Comparison of ENCODE assay signal across 22 cellular contexts in genomic region chr6:18410412-18410811, GRCh38. TPM values are rescaled to one million over a fixed set of nuclear protein-coding genes. Genes with fewer than 3 reads are reported as not detected.
DNase-seq lines count a peak whose midpoint lies in the region; ATAC-seq, FAIRE-seq and TF ChIP-seq lines count a peak whose summit lies in the region.
"Had no signal": no experiment of that assay in that cellular context is flagged by ENCODE, and none has a peak within 500 bp of the region (broad histone marks: within the 10 kb centered on the region; RNA-seq: fewer than 3 reads in every experiment).

No MANE protein-coding gene starts in this region.

- FAIRE-seq in bronchial epithelial cell (lab: Jason Lieb, UNC): no peak
- FAIRE-seq: D721Med, G401.6, K562 had no signal

- peaks cover 8% of the 10 kb centered on the region for H3K36me3 ChIP-seq in bronchial epithelial cell (ENCODE audit: control insufficient read depth, insufficient read depth, low read length)
- no peaks in the 10 kb centered on the region for H3K36me3 ChIP-seq in endodermal cell (ENCODE audit: control insufficient read depth, insufficient read depth, low read length)
- peaks cover 3% of the 10 kb centered on the region; the same call in 1 of the 2 replicates for H3K36me3 ChIP-seq in MG63
- H3K36me3 ChIP-seq: Peyer's patch had no signal

- H3K9me3 Mint-ChIP-seq in activated naive CD8-positive, alpha-beta T cell treated with anti-CD3 and anti-CD28 coated beads, Interleukin-2, amount 50 U/mL, for 24 hours: peaks cover 6% of the 10 kb centered on the region
- H3K9me3 Mint-ChIP-seq in activated naive CD8-positive, alpha-beta T cell treated with anti-CD3 and anti-CD28 coated beads for 36 hours: no peaks in the 10 kb centered on the region
- peaks cover 0 to 5% (median 0%) of the 10 kb centered on the region in 7 donors for H3K9me3 Mint-ChIP-seq in naive B cell
- peaks cover 5 to 6% of the 10 kb centered on the region in 2 donors for H3K9me3 Mint-ChIP-seq in stimulated activated naive B cell treated with anti-CD40 and anti-IgM and Interleukin-4, amounts not matched to agents 10 μg/mL and 1 μg/mL and 100 μg/mL, for 72 hours
- H3K9me3 Mint-ChIP-seq in endodermal cell: no peaks in the 10 kb centered on the region
- H3K9me3 Mint-ChIP-seq: CD8-positive, alpha-beta memory T cell; GM23338 had no signal

- H3K9me3 ChIP-seq in endodermal cell (ENCODE audit: control insufficient read depth, low read length) (no peaks in the 10 kb centered on the region), MG63 (no peaks in the 10 kb centered on the region)
- H3K9me3 ChIP-seq: Peyer's patch had no signal

- peaks cover 8% of the 10 kb centered on the region for H3K36me3 Mint-ChIP-seq in activated naive CD8-positive, alpha-beta T cell treated with anti-CD3 and anti-CD28 coated beads, Interleukin-2, amount 50 U/mL, for 24 hours (ENCODE audit: low read depth)
- H3K36me3 Mint-ChIP-seq in activated naive CD8-positive, alpha-beta T cell treated with anti-CD3 and anti-CD28 coated beads for 36 hours: peaks cover 7% of the 10 kb centered on the region
- peaks cover 18 to 28% of the 10 kb centered on the region in 2 donors for H3K36me3 Mint-ChIP-seq in naive B cell
- H3K36me3 Mint-ChIP-seq in stimulated activated naive B cell treated with anti-CD40 and anti-IgM and Interleukin-4, amounts not matched to agents 10 μg/mL and 1 μg/mL and 100 μg/mL, for 72 hours: peaks cover 19 to 21% of the 10 kb centered on the region in 2 donors
- no peaks in the 10 kb centered on the region for H3K36me3 Mint-ChIP-seq in endodermal cell (ENCODE audit: low read depth)

- no peak for ATAC-seq in activated naive CD8-positive, alpha-beta T cell treated with anti-CD3 and anti-CD28 coated beads, Interleukin-2, amount 50 U/mL, for 24 hours
- ATAC-seq in naive B cell (ENCODE audit: low read depth in 2 of 2) (no peak), GM19035 (IDR thresholded peaks at IDR 0.05; ENCODE audit: unreplicated experiment) (no peak)
- no peak for ATAC-seq in stimulated activated naive B cell treated with anti-CD40 and anti-IgM and Interleukin-4, amounts not matched to agents 10 μg/mL and 1 μg/mL and 100 μg/mL, for 72 hours (replicated peaks)
- ATAC-seq: GM23338, HCT116, K562 had no signal

- H3K27me3 Mint-ChIP-seq in activated naive CD8-positive, alpha-beta T cell treated with anti-CD3 and anti-CD28 coated beads, Interleukin-2, amount 50 U/mL, for 24 hours: no peaks in the 10 kb centered on the region
- no peaks in the 10 kb centered on the region for H3K27me3 Mint-ChIP-seq in activated naive CD8-positive, alpha-beta T cell treated with anti-CD3 and anti-CD28 coated beads for 36 hours
- no peaks in the 10 kb centered on the region for H3K27me3 Mint-ChIP-seq in naive B cell
- no peaks in the 10 kb centered on the region for H3K27me3 Mint-ChIP-seq in stimulated activated naive B cell treated with anti-CD40 and anti-IgM and Interleukin-4, amounts not matched to agents 10 μg/mL and 1 μg/mL and 100 μg/mL, for 72 hours
- H3K27me3 Mint-ChIP-seq in endodermal cell (ENCODE audit: insufficient read depth): no peaks in the 10 kb centered on the region
- H3K27me3 Mint-ChIP-seq: CD8-positive, alpha-beta memory T cell had no signal

- H3K4me3 Mint-ChIP-seq in activated naive CD8-positive, alpha-beta T cell treated with anti-CD3 and anti-CD28 coated beads, Interleukin-2, amount 50 U/mL, for 24 hours: no peak overlapping the region
- no peak overlapping the region for H3K4me3 Mint-ChIP-seq in activated naive CD8-positive, alpha-beta T cell treated with anti-CD3 and anti-CD28 coated beads for 36 hours
- H3K4me3 Mint-ChIP-seq in naive B cell (peak overlapping the region in 2 of 8 donors; percentile 2 to 9), endodermal cell (no peak overlapping the region)
- H3K4me3 Mint-ChIP-seq in stimulated activated naive B cell treated with anti-CD40 and anti-IgM and Interleukin-4, amounts not matched to agents 10 μg/mL and 1 μg/mL and 100 μg/mL, for 72 hours: no peak overlapping the region
- H3K4me3 Mint-ChIP-seq: CD8-positive, alpha-beta memory T cell; GM23338 had no signal

- TF ChIP-seq CTCF in bronchial epithelial cell (IDR thresholded peaks at IDR 0.05; ENCODE audit: insufficient read depth, low read length, severe bottlenecking) (no peak), endodermal cell (conservative IDR thresholded peaks at IDR 0.05) (no peak)

- WGBS in endodermal cell (ENCODE audit: insufficient coverage in 1 of 2, insufficient read length in 1 of 2), 2 experiments: 89 to 93% methylated on average over 3 of the region's 3 CpGs

- no peak for DNase-seq in activated naive CD8-positive, alpha-beta T cell treated with anti-CD3 and anti-CD28 coated beads, Interleukin-2, amount 50 U/mL, for 24 hours
- no peak for DNase-seq in activated naive CD8-positive, alpha-beta T cell treated with anti-CD3 and anti-CD28 coated beads for 36 hours
- DNase-seq in bronchial epithelial cell (ENCODE audit: low read depth): peak; percentile 85
- no peak for DNase-seq in naive B cell
- no peak for DNase-seq in stimulated activated naive B cell treated with anti-CD40 and anti-IgM and Interleukin-4, amounts not matched to agents 10 μg/mL and 1 μg/mL and 100 μg/mL, for 72 hours
- DNase-seq in endodermal cell: no peak
- no peak for DNase-seq in MG63
- DNase-seq: 8988T; CD8-positive, alpha-beta memory T cell; DMS79 treated with DMSO at 0.1 percent for 48 hours; NCI-H1436; NCI-H2029; NCI-H510A treated with DMSO at 0.1 percent for 48 hours; NCI-H82; Peyer's patch; SHP77 had no signal

- no peak overlapping the region for H3K4me3 ChIP-seq in bronchial epithelial cell (ENCODE audit: low read depth, low read length)
- no peak overlapping the region for H3K4me3 ChIP-seq in endodermal cell (ENCODE audit: low read length)
- H3K4me3 ChIP-seq in MG63: no peak overlapping the region
- H3K4me3 ChIP-seq: GM23338, K562, Peyer's patch had no signal

- H3K4me1 Mint-ChIP-seq in activated naive CD8-positive, alpha-beta T cell treated with anti-CD3 and anti-CD28 coated beads, Interleukin-2, amount 50 U/mL, for 24 hours: peaks cover 52% of the 10 kb centered on the region
- H3K4me1 Mint-ChIP-seq in activated naive CD8-positive, alpha-beta T cell treated with anti-CD3 and anti-CD28 coated beads for 36 hours: peaks cover 9% of the 10 kb centered on the region
- peaks cover 30 to 39% (median 30%) of the 10 kb centered on the region in 3 donors for H3K4me1 Mint-ChIP-seq in naive B cell
- H3K4me1 Mint-ChIP-seq in stimulated activated naive B cell treated with anti-CD40 and anti-IgM and Interleukin-4, amounts not matched to agents 10 μg/mL and 1 μg/mL and 100 μg/mL, for 72 hours: peaks cover 24 to 41% of the 10 kb centered on the region in 2 donors
- H3K4me1 Mint-ChIP-seq in endodermal cell: peaks cover 2% of the 10 kb centered on the region
- H3K4me1 Mint-ChIP-seq: CD8-positive, alpha-beta memory T cell; GM23338 had no signal

- H3K9ac ChIP-seq in endodermal cell (ENCODE audit: extremely low read depth, low read length, poor library complexity, severe bottlenecking): no peak overlapping the region

- peak overlapping the region; percentile 36 for H3K27ac Mint-ChIP-seq in activated naive CD8-positive, alpha-beta T cell treated with anti-CD3 and anti-CD28 coated beads, Interleukin-2, amount 50 U/mL, for 24 hours
- H3K27ac Mint-ChIP-seq in activated naive CD8-positive, alpha-beta T cell treated with anti-CD3 and anti-CD28 coated beads for 36 hours: no peak overlapping the region
- H3K27ac Mint-ChIP-seq in naive B cell: peak overlapping the region; percentile 14 to 93 (median 68)
- H3K27ac Mint-ChIP-seq in stimulated activated naive B cell treated with anti-CD40 and anti-IgM and Interleukin-4, amounts not matched to agents 10 μg/mL and 1 μg/mL and 100 μg/mL, for 72 hours: peak overlapping the region; percentile 4
- H3K27ac Mint-ChIP-seq in endodermal cell: no peak overlapping the region
- H3K27ac Mint-ChIP-seq: CD8-positive, alpha-beta memory T cell; GM23338 had no signal

- H3K4me1 ChIP-seq in endodermal cell (ENCODE audit: control insufficient read depth, insufficient read depth, low read length): no peaks in the 10 kb centered on the region
- H3K4me1 ChIP-seq: Peyer's patch had no signal

- no peak overlapping the region for H3K27ac ChIP-seq in endodermal cell (ENCODE audit: low read depth, low read length)
- H3K27ac ChIP-seq: Peyer's patch had no signal

- no peaks in the 10 kb centered on the region for H3K27me3 ChIP-seq in bronchial epithelial cell (ENCODE audit: control insufficient read depth, insufficient read depth, low read length)
- H3K27me3 ChIP-seq in endodermal cell (ENCODE audit: control insufficient read depth, insufficient read depth, low read length, poor library complexity, severe bottlenecking): no peaks in the 10 kb centered on the region
- no peaks in the 10 kb centered on the region for H3K27me3 ChIP-seq in MG63
- H3K27me3 ChIP-seq: Peyer's patch had no signal

RNA-seq across cellular contexts. Expression of gene RNF144B, which starts 23.3 kb away (rescaled TPM):
- 1 to 10 TPM; 2.1 to 2.3 TPM for total RNA-seq in activated naive CD8-positive, alpha-beta T cell treated with anti-CD3 and anti-CD28 coated beads for 36 hours
- total RNA-seq in bronchial epithelial cell: 141 and 239 TPM in 2 replicates
- polyA plus RNA-seq in naive B cell (ENCODE audit: low read depth in 6 of 6): 10 to 100 TPM in 2 of 6 donors, 1 to 10 TPM in 4; 3.4 to 17.4 (median 8.9) TPM
- 1 to 10 TPM; 1.4 to 1.5 TPM for total RNA-seq in endodermal cell
- 0.53 TPM for polyA plus RNA-seq in endodermal cell (2013, experiment 1 of 2)
- 0.75 TPM for polyA plus RNA-seq in endodermal cell (2013, experiment 2 of 2)
- total RNA-seq in MG63 (2014; rRNA removed; shearing (Covaris generic); ENCODE audit: low replicate concordance): 1.9 and 4.3 TPM in 2 replicates
- total RNA-seq: K562 had no signal

Comparison
In these comparisons a context has a peak if more than half of its experiments do, and no peak if none do; other contexts are left out.
1. H3K27ac Mint-ChIP-seq: peak in activated naive CD8-positive, alpha-beta T cell treated with anti-CD3 and anti-CD28 coated beads, Interleukin-2, amount 50 U/mL, for 24 hours (single experiment), naive B cell (6 of 6) and stimulated activated naive B cell treated with anti-CD40 and anti-IgM and Interleukin-4, amounts not matched to agents 10 μg/mL and 1 μg/mL and 100 μg/mL, for 72 hours (single experiment); none in activated naive CD8-positive, alpha-beta T cell treated with anti-CD3 and anti-CD28 coated beads for 36 hours (single experiment) and endodermal cell (single experiment).
2. RNA of gene RNF144B, which starts 23.3 kb away (total RNA-seq): 141 to 239 TPM in bronchial epithelial cell; 2.1 to 2.3 TPM in activated naive CD8-positive, alpha-beta T cell treated with anti-CD3 and anti-CD28 coated beads for 36 hours, 1.9 to 4.3 TPM in MG63 and 1.4 to 1.5 TPM in endodermal cell; every median in the first group is over 10 times any median in the second.